1 cellular context compared by ENCODE assay signal in the genomic region with DNA sequence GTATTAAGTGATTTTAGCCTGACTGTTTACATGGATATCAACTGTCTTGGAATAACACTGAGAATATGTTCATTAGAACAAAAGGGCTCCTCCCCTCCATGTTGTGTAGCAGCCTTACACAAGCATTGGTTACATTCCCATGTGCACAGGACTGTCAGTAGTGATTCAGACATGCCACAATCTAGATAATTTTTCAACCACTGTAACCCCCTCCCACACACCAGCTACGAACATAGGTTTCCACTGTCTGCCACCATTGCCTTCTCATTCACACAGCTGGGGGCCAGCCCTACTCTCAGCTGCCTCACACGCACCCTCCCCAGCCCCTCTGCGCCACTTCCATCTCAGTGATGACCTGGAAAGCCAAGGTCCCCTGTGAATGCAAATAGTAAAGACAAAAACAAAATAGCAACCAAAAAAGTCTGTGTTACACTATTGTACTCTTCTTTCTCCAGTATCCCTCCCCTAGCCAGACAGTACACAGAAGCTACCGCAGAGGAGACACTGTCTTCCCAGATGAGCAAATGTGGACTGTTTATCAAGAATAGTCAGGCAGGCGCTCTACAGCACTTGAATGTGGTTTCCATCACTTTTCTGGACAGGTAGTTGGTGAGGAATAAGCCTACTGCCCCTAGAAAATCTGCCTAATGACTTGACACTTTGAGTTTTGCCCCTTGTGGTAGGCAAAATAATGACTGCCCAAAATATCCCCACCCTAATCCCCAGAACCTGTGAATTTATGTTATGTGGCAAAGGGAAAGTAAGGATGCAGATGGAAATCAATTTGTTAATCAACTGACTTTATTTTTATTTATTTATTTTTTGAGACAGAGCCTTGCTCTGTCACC.
TF ChIP-seq lines count a peak whose summit lies in the region.

No MANE protein-coding gene starts in this region.

TF ChIP-seq in H1, 55 proteins besides CTCF, POLR2A, EP300 and RAD21:
- TF ChIP-seq TEAD4 (IDR thresholded peaks at IDR 0.05; ENCODE audit: low read depth, low read length) (no peak), BACH1 (IDR thresholded peaks at IDR 0.05; ENCODE audit: low read length) (0 out of 2 replicates have a peak, but pooled peaks have one; percentile 28), SP2 (IDR thresholded peaks at IDR 0.05; ENCODE audit: low read length) (no peak), MAX (IDR thresholded peaks at IDR 0.05) (no peak), EGR1 (IDR thresholded peaks at IDR 0.05; ENCODE audit: borderline replicate concordance, low read depth, low read length) (no peak)
TF ChIP-seq in H1: peak in this region for 1.
